ENCODE assay signal across 9 cellular contexts in genomic region chr15:78944202-78944625, GRCh38. TPM values are rescaled to one million over a fixed set of nuclear protein-coding genes. Genes with fewer than 3 reads are reported as not detected.
A peak's percentile ranks its signal among the peaks of the same experiment; 100 is the strongest.
DNase-seq lines count a peak whose midpoint lies in the region; ATAC-seq, FAIRE-seq and TF ChIP-seq lines count a peak whose summit lies in the region.
"Had no signal": no experiment of that assay in that cellular context is flagged by ENCODE, and none has a peak within 500 bp of the region (broad histone marks: within the 10 kb centered on the region; RNA-seq: fewer than 3 reads in every experiment).

No MANE protein-coding gene starts in this region.

- peaks cover 13% of the 10 kb centered on the region for H3K27me3 Mint-ChIP-seq in stimulated activated naive CD8-positive, alpha-beta T cell treated with anti-CD3 and anti-CD28 coated beads, Interleukin-15, Interleukin-2, amounts not matched to agents 100 ng/mL and 50 ng/mL, for 24 hours

- peaks cover 7% of the 10 kb centered on the region for H3K4me1 Mint-ChIP-seq in stimulated activated naive CD8-positive, alpha-beta T cell treated with anti-CD3 and anti-CD28 coated beads, Interleukin-15, Interleukin-2, amounts not matched to agents 100 ng/mL and 50 ng/mL, for 24 hours (ENCODE audit: low read depth)

- H3K27ac Mint-ChIP-seq in stimulated activated naive CD8-positive, alpha-beta T cell treated with anti-CD3 and anti-CD28 coated beads, Interleukin-15, Interleukin-2, amounts not matched to agents 100 ng/mL and 50 ng/mL, for 24 hours = peak overlapping the region; percentile 72

- no peaks in the 10 kb centered on the region for H3K9me3 Mint-ChIP-seq in stimulated activated naive CD8-positive, alpha-beta T cell treated with anti-CD3 and anti-CD28 coated beads, Interleukin-15, Interleukin-2, amounts not matched to agents 100 ng/mL and 50 ng/mL, for 24 hours

- TF ChIP-seq CTCF in bronchial epithelial cell (IDR thresholded peaks at IDR 0.05; ENCODE audit: insufficient read depth, low read length, severe bottlenecking) (no peak), mucosa of descending colon (IDR thresholded peaks at IDR 0.05) (no peak), GM10266 (IDR thresholded peaks at IDR 0.05; ENCODE audit: control insufficient read depth, insufficient read depth, low read depth, missing control alignments) (no peak)

- DNase-seq in stimulated activated naive CD8-positive, alpha-beta T cell treated with anti-CD3 and anti-CD28 coated beads, Interleukin-15, Interleukin-2, amounts not matched to agents 100 U/mL and 50 U/mL, for 24 hours = no peak
- DNase-seq in HK-2 (ENCODE audit: unreplicated experiment) (peak; percentile 26), bronchial epithelial cell (ENCODE audit: low read depth) (no peak), mucosa of descending colon (peak in 2 of 3 donors; percentile 42 to 58), GM10266 (ENCODE audit: extremely low spot score) (no peak), EL (no peak)

- H3K4me3 Mint-ChIP-seq in stimulated activated naive CD8-positive, alpha-beta T cell treated with anti-CD3 and anti-CD28 coated beads, Interleukin-15, Interleukin-2, amounts not matched to agents 100 ng/mL and 50 ng/mL, for 24 hours = peak overlapping the region; percentile 73

- intact Hi-C loops in mucosa of descending colon (cut with DNase I, micrococcal nuclease) = no loop called here

- H3K4me1 ChIP-seq in mucosa of descending colon (ENCODE audit: low read depth) = peaks cover 4% of the 10 kb centered on the region

- H3K27me3 ChIP-seq in bronchial epithelial cell (ENCODE audit: control insufficient read depth, insufficient read depth, low read length) = no peaks in the 10 kb centered on the region

- no peaks in the 10 kb centered on the region for H3K9me3 ChIP-seq in mucosa of descending colon

- no peaks in the 10 kb centered on the region for H3K36me3 Mint-ChIP-seq in stimulated activated naive CD8-positive, alpha-beta T cell treated with anti-CD3 and anti-CD28 coated beads, Interleukin-15, Interleukin-2, amounts not matched to agents 100 ng/mL and 50 ng/mL, for 24 hours (ENCODE audit: low read depth)

- no peak for ATAC-seq in stimulated activated naive CD8-positive, alpha-beta T cell treated with anti-CD3 and anti-CD28 coated beads, Interleukin-15, Interleukin-2, amounts not matched to agents 100 U/mL and 50 U/mL, for 24 hours
- peak; percentile 56 for ATAC-seq in mucosa of descending colon
- ATAC-seq in HG03342 (IDR thresholded peaks at IDR 0.05; ENCODE audit: unreplicated experiment) = no peak

- H3K36me3 ChIP-seq in bronchial epithelial cell (ENCODE audit: control insufficient read depth, insufficient read depth, low read length) (no peaks in the 10 kb centered on the region), mucosa of descending colon (ENCODE audit: low read depth) (no peaks in the 10 kb centered on the region)

- H3K4me3 ChIP-seq in bronchial epithelial cell (ENCODE audit: low read depth, low read length) (peak overlapping the region; percentile 74), mucosa of descending colon (peak overlapping the region; percentile 24)

- no peak for FAIRE-seq in bronchial epithelial cell (lab: Jason Lieb, UNC)
- FAIRE-seq: endometrium had no signal

RNA-seq across cellular contexts. Expression of gene CTSH, which starts 0.6 kb away (rescaled TPM):
- 47.5 and 75.8 TPM in 2 replicates for total RNA-seq in bronchial epithelial cell
- total RNA-seq in mucosa of descending colon = 10 to 100 TPM; 29.6 to 57.4 (median 53.8) TPM

Comparison
In these comparisons a context has a peak if more than half of its experiments do, and no peak if none do; other contexts are left out.
1. DNase-seq: peak in HK-2 (single experiment) and mucosa of descending colon (2 of 3); none in stimulated activated naive CD8-positive, alpha-beta T cell treated with anti-CD3 and anti-CD28 coated beads, Interleukin-15, Interleukin-2, amounts not matched to agents 100 U/mL and 50 U/mL, for 24 hours (single experiment), bronchial epithelial cell (single experiment), GM10266 (single experiment) and EL (single experiment).